In the genomic region with DNA sequence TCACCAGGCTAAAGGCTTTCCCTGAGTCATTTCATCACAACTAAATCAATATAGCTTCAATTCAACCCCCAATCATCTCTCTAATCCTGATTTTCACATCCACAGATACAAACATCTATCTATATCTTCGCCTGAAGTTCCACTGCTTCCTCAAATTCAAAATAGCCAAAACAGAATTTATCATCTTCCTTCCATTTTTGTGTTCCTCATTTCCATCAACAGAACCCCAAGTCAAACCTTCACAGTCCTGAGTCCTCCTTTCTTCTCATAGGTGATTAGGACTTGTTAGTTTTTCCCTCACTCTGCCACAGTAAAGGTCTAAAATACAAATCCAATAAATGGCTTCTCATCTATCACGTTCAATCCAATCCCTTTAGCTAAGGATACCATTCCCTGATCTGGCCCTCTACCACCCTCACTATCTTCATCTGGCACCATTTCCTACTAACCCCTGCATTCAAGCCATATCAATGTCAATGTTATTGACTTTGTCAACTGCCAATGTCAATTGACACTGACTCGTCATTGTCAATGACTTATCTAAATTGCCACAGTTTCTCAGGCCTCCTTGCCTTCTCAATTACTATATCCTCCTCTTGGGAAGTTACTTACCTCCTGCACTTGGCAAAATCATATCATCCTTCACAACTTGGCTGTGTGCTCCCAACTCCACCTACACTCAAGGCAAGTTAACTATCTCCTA, we compare ENCODE assay signal across 16 cellular contexts. TPM values are rescaled to one million over a fixed set of nuclear protein-coding genes. Genes with fewer than 3 reads are reported as not detected.
DNase-seq lines count a peak whose midpoint lies in the region; ATAC-seq and TF ChIP-seq lines count a peak whose summit lies in the region.
"Had no signal": no experiment of that assay in that cellular context is flagged by ENCODE, and none has a peak within 500 bp of the region (broad histone marks: within the 10 kb centered on the region; RNA-seq: fewer than 3 reads in every experiment).

No MANE protein-coding gene starts in this region.

- WGBS in endodermal cell (ENCODE audit: insufficient coverage in 1 of 2, insufficient read length in 1 of 2), 2 experiments = 69 to 86% methylated on average over 3 of the region's 3 CpGs
- 83% methylated on average over 3 of the region's 3 CpGs for WGBS in smooth muscle cell (ENCODE audit: low lambda C conversion rate)

- intact Hi-C loops in activated CD4-positive, alpha-beta T cell treated with anti-CD3 and anti-CD28 coated beads, Interleukin-2, amount 10 ng/mL, durations not matched to agents 24 days and 14 days (cut with micrococcal nuclease) = loop anchor here (5.0 kb wide), 2 partner anchors 521 to 1584 kb away; a partner anchor contains a TSS

- no peak for TF ChIP-seq CTCF in endodermal cell (conservative IDR thresholded peaks at IDR 0.05)
- no peak for TF ChIP-seq CTCF in smooth muscle cell (IDR thresholded peaks at IDR 0.05; ENCODE audit: borderline replicate concordance, insufficient read depth, poor library complexity, severe bottlenecking)

- peaks cover 6% of the 10 kb centered on the region for H3K4me1 ChIP-seq in endodermal cell (ENCODE audit: control insufficient read depth, insufficient read depth, low read length)
- H3K4me1 ChIP-seq in smooth muscle cell (ENCODE audit: low read depth) = peaks cover 15% of the 10 kb centered on the region

- H3K4me1 Mint-ChIP-seq in activated CD4-positive, alpha-beta T cell treated with anti-CD3 and anti-CD28 coated beads, Interleukin-2, amount 10 ng/mL, durations not matched to agents 24 days and 14 days = peaks cover 13% of the 10 kb centered on the region
- H3K4me1 Mint-ChIP-seq in endodermal cell = peaks cover 9% of the 10 kb centered on the region
- H3K4me1 Mint-ChIP-seq: mesothelial cell of epicardium had no signal

- no peaks in the 10 kb centered on the region for H3K9me3 ChIP-seq in endodermal cell (ENCODE audit: control insufficient read depth, low read length)
- H3K9me3 ChIP-seq in smooth muscle cell (replicated peaks; ENCODE audit: low read depth) = no peaks in the 10 kb centered on the region
- H3K9me3 ChIP-seq: Peyer's patch had no signal

- peak; percentile 53 for DNase-seq in activated CD4-positive, alpha-beta T cell treated with anti-CD3 and anti-CD28 coated beads, Interleukin-2, amount 10 ng/mL, durations not matched to agents 24 days and 14 days
- no peak for DNase-seq in activated CD4-positive, alpha-beta T cell treated with anti-CD3 and anti-CD28 coated beads, Interleukin-2, amount 50 U/mL, for 1 hour
- DNase-seq in MV-4-11 (lab: John Stamatoyannopoulos, UW) (peak; percentile 40), endodermal cell (no peak), smooth muscle cell (lab: John Stamatoyannopoulos, UW; ENCODE audit: unreplicated experiment) (no peak), H7 (no peak)
- DNase-seq: activated CD8-positive, alpha-beta T cell treated with anti-CD3 and anti-CD28 coated beads, Interleukin-2, amount 10 ng/mL, durations not matched to agents 7 days and 5 days; activated naive CD4-positive, alpha-beta T cell treated with Interleukin-2 at 50 U/mL for 16 hours; NCI-H2171; Peyer's patch had no signal

- no peaks in the 10 kb centered on the region for H3K36me3 ChIP-seq in endodermal cell (ENCODE audit: control insufficient read depth, insufficient read depth, low read length)
- H3K36me3 ChIP-seq in smooth muscle cell (ENCODE audit: low read depth) = no peaks in the 10 kb centered on the region
- H3K36me3 ChIP-seq in H7 (replicated peaks; ENCODE audit: control insufficient read depth, insufficient read depth, low read length) = no peaks in the 10 kb centered on the region
- H3K36me3 ChIP-seq: cardiac muscle cell, Peyer's patch had no signal

- no peak overlapping the region for H2AFZ ChIP-seq in smooth muscle cell (ENCODE audit: low read depth)

- H3K27ac ChIP-seq in endodermal cell (ENCODE audit: low read depth, low read length) (no peak overlapping the region), smooth muscle cell (ENCODE audit: low read depth) (no peak overlapping the region)
- H3K27ac ChIP-seq: cardiac muscle cell, parathyroid adenoma, Peyer's patch had no signal

- H3K9ac ChIP-seq in endodermal cell (ENCODE audit: extremely low read depth, low read length, poor library complexity, severe bottlenecking) = no peak overlapping the region
- no peak overlapping the region for H3K9ac ChIP-seq in smooth muscle cell (ENCODE audit: low read depth)
- H3K9ac ChIP-seq: parathyroid adenoma had no signal

- H3K4me2 ChIP-seq in smooth muscle cell = peak overlapping the region; percentile 97

- H3K4me3 Mint-ChIP-seq in activated CD4-positive, alpha-beta T cell treated with anti-CD3 and anti-CD28 coated beads, Interleukin-2, amount 10 ng/mL, durations not matched to agents 24 days and 14 days = no peak overlapping the region
- H3K4me3 Mint-ChIP-seq in endodermal cell = no peak overlapping the region
- H3K4me3 Mint-ChIP-seq: activated CD8-positive, alpha-beta T cell treated with anti-CD3 and anti-CD28 coated beads, Interleukin-2, amount 10 ng/mL, durations not matched to agents 7 days and 5 days; mesothelial cell of epicardium; T-helper 2 cell treated with Interferon-gamma antibody and Interleukin-4, amounts not matched to agents 5 μg/mL and 100 μg/mL, for 36 hours had no signal

- H3K79me2 ChIP-seq in smooth muscle cell (ENCODE audit: low read depth) = peaks cover 69% of the 10 kb centered on the region
- H3K79me2 ChIP-seq: parathyroid adenoma had no signal

- peaks cover 58% of the 10 kb centered on the region for H4K20me1 ChIP-seq in smooth muscle cell (ENCODE audit: low read depth)

- no peak overlapping the region for H3K27ac Mint-ChIP-seq in activated CD4-positive, alpha-beta T cell treated with anti-CD3 and anti-CD28 coated beads, Interleukin-2, amount 10 ng/mL, durations not matched to agents 24 days and 14 days
- no peak overlapping the region for H3K27ac Mint-ChIP-seq in endodermal cell
- H3K27ac Mint-ChIP-seq: activated CD8-positive, alpha-beta T cell treated with anti-CD3 and anti-CD28 coated beads, Interleukin-2, amount 10 ng/mL, durations not matched to agents 7 days and 5 days; mesothelial cell of epicardium; T-helper 2 cell treated with Interferon-gamma antibody and Interleukin-4, amounts not matched to agents 5 μg/mL and 100 μg/mL, for 36 hours had no signal

- H3K36me3 Mint-ChIP-seq in activated CD4-positive, alpha-beta T cell treated with anti-CD3 and anti-CD28 coated beads, Interleukin-2, amount 10 ng/mL, durations not matched to agents 24 days and 14 days (ENCODE audit: low read depth) = peaks cover 2% of the 10 kb centered on the region
- H3K36me3 Mint-ChIP-seq in endodermal cell (ENCODE audit: low read depth) = no peaks in the 10 kb centered on the region
- H3K36me3 Mint-ChIP-seq: mesothelial cell of epicardium had no signal

- ATAC-seq in HG03354 (IDR thresholded peaks at IDR 0.05; ENCODE audit: poor library complexity, severe bottlenecking, unreplicated experiment) (no peak), GM21723 (IDR thresholded peaks at IDR 0.05; ENCODE audit: unreplicated experiment) (no peak)
- ATAC-seq: activated CD8-positive, alpha-beta T cell treated with anti-CD3 and anti-CD28 coated beads, Interleukin-2, amount 10 ng/mL, durations not matched to agents 7 days and 5 days had no signal

- H3K27me3 ChIP-seq in endodermal cell (ENCODE audit: control insufficient read depth, insufficient read depth, low read length, poor library complexity, severe bottlenecking) = no peaks in the 10 kb centered on the region
- H3K27me3 ChIP-seq in smooth muscle cell (ENCODE audit: low read depth) = no peaks in the 10 kb centered on the region
- H3K27me3 ChIP-seq in H7 (ENCODE audit: control insufficient read depth, insufficient read depth, low read length) = no peaks in the 10 kb centered on the region
- H3K27me3 ChIP-seq: cardiac muscle cell, Peyer's patch had no signal

- H3K9me3 Mint-ChIP-seq in activated CD4-positive, alpha-beta T cell treated with anti-CD3 and anti-CD28 coated beads, Interleukin-2, amount 10 ng/mL, durations not matched to agents 24 days and 14 days = peaks cover 4% of the 10 kb centered on the region
- no peaks in the 10 kb centered on the region for H3K9me3 Mint-ChIP-seq in endodermal cell
- H3K9me3 Mint-ChIP-seq: mesothelial cell of epicardium had no signal

- H3K4me3 ChIP-seq in endodermal cell (ENCODE audit: low read length) (peak overlapping the region; percentile 100), smooth muscle cell (peak overlapping the region; percentile 91), H7 (ENCODE audit: insufficient read depth, low read depth, low read length) (no peak overlapping the region)
- H3K4me3 ChIP-seq: cardiac muscle cell had no signal

- H3K27me3 Mint-ChIP-seq in activated CD4-positive, alpha-beta T cell treated with anti-CD3 and anti-CD28 coated beads, Interleukin-2, amount 10 ng/mL, durations not matched to agents 24 days and 14 days = no peaks in the 10 kb centered on the region
- H3K27me3 Mint-ChIP-seq in endodermal cell (ENCODE audit: insufficient read depth) = no peaks in the 10 kb centered on the region

- H3F3A ChIP-seq in smooth muscle cell (ENCODE audit: low read depth) = no peaks in the 10 kb centered on the region

RNA-seq across cellular contexts. Expression of a gene that starts 2.6 kb away (rescaled TPM):
- 33.7 and 41.5 TPM in 2 replicates for total RNA-seq in activated CD4-positive, alpha-beta T cell treated with anti-CD3 and anti-CD28 coated beads, Interleukin-2, amount 10 ng/mL, durations not matched to agents 24 days and 14 days
- 100 to 1,000 TPM in 1 of 2 donors, 10 to 100 TPM in 1; 92.1 to 138 TPM for total RNA-seq in endodermal cell
- 39.8 TPM for polyA plus RNA-seq in endodermal cell (2013, experiment 1 of 2)
- 47.2 TPM for polyA plus RNA-seq in endodermal cell (2013, experiment 2 of 2)
- 66.1 and 113 TPM in 2 replicates for total RNA-seq in smooth muscle cell
- 16.5 and 16.7 TPM in 2 replicates for polyA plus RNA-seq in smooth muscle cell
- total RNA-seq in H7 (2014; rRNA removed; shearing (Covaris generic)) = 62.9 and 91.6 TPM in 2 replicates

Comparison
In these comparisons a context has a peak if more than half of its experiments do, and no peak if none do; other contexts are left out.
1. DNase-seq: peak in activated CD4-positive, alpha-beta T cell treated with anti-CD3 and anti-CD28 coated beads, Interleukin-2, amount 10 ng/mL, durations not matched to agents 24 days and 14 days (single experiment) and MV-4-11 (single experiment); none in activated CD4-positive, alpha-beta T cell treated with anti-CD3 and anti-CD28 coated beads, Interleukin-2, amount 50 U/mL, for 1 hour (single experiment), endodermal cell (single experiment), smooth muscle cell (single experiment) and H7 (single experiment).